In the genomic region with DNA sequence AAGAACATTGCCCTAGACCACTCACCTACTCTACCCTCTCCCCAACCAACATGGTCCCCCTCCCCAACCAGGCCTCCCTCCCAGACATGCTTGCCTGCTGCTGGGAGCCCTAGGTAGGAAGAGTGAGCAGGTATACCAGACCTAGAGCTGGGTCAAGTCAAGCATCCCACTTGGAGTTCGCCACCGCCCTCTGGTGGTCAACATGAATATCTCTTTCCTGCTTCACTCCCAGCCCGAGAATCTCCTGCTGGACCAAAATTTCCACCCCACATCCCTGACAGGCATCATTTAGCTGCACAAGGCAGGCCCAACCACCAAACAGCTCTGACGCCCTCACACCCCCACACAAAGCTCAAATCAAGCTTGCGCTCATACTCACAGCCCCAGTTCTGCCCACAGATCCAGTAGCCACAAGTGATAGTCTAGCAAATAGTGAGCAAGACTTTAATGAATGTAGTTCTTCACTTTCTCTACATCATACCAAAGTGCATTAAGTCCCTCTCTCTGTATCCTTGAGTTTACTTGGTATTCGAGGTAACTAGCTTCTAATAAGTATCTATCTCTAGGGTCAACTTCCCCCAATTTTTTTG, we compare ENCODE assay signal across 8 cellular contexts.
DNase-seq lines count a peak whose midpoint lies in the region; ATAC-seq and TF ChIP-seq lines count a peak whose summit lies in the region.

No MANE protein-coding gene starts in this region.

- CTCF ChIA-PET in GM10248 (lab: Yijun Ruan, JAX) = interaction anchor here (0.8 to 20.9 kb wide), 32 partner anchors 9 to 330 kb away, joined by 3 to 314 read pairs (median 4); partner anchors contain the start of gene ARPC2

- DNase-seq in GM10248 (ENCODE audit: extremely low spot score) (peak; percentile 80), NOMO-1 treated with dmso at 0.1 percent for 144 hours (lab: John Stamatoyannopoulos, UW; ENCODE audit: unreplicated experiment) (peak; percentile 18), activated T-cell treated with anti-CD3 and anti-CD28 coated beads for 1 hour (ENCODE audit: low read depth) (peak; percentile 47)
- peak; percentile 25 to 80 (median 50) for DNase-seq in naive thymus-derived CD8-positive, alpha-beta T cell

- no peak overlapping the region for H3K27ac Mint-ChIP-seq in naive thymus-derived CD8-positive, alpha-beta T cell
- H3K27ac Mint-ChIP-seq in stimulated activated memory B cell treated with anti-CD40 and anti-IgM and Interleukin-4, amounts not matched to agents 10 μg/mL and 1 μg/mL and 100 μg/mL, for 72 hours = no peak overlapping the region

- peaks cover 2 to 10% (median 4%) of the 10 kb centered on the region in 4 donors for H3K4me1 Mint-ChIP-seq in naive thymus-derived CD8-positive, alpha-beta T cell
- H3K4me1 Mint-ChIP-seq in stimulated activated memory B cell treated with anti-CD40 and anti-IgM and Interleukin-4, amounts not matched to agents 10 μg/mL and 1 μg/mL and 100 μg/mL, for 72 hours = peaks cover 20% of the 10 kb centered on the region

- H3K36me3 Mint-ChIP-seq in naive thymus-derived CD8-positive, alpha-beta T cell = no peaks in the 10 kb centered on the region
- no peaks in the 10 kb centered on the region for H3K36me3 Mint-ChIP-seq in stimulated activated memory B cell treated with anti-CD40 and anti-IgM and Interleukin-4, amounts not matched to agents 10 μg/mL and 1 μg/mL and 100 μg/mL, for 72 hours

- peaks cover 0 to 13% (median 3%) of the 10 kb centered on the region in 5 donors for H3K27me3 Mint-ChIP-seq in naive thymus-derived CD8-positive, alpha-beta T cell
- peaks cover 6% of the 10 kb centered on the region for H3K27me3 Mint-ChIP-seq in stimulated activated memory B cell treated with anti-CD40 and anti-IgM and Interleukin-4, amounts not matched to agents 10 μg/mL and 1 μg/mL and 100 μg/mL, for 72 hours

- POLR2A ChIA-PET in GM10248 (lab: Yijun Ruan, JAX) = no interaction called here
- POLR2A ChIA-PET in naive thymus-derived CD8-positive, alpha-beta T cell (lab: Charles Lee) = no interaction called here

- peak; percentile 66 for TF ChIP-seq CTCF in GM10248 (IDR thresholded peaks at IDR 0.05; ENCODE audit: control extremely low read depth, extremely low read depth, low read depth, missing control alignments)

- H3K9me3 Mint-ChIP-seq in naive thymus-derived CD8-positive, alpha-beta T cell = no peaks in the 10 kb centered on the region
- peaks cover 3% of the 10 kb centered on the region for H3K9me3 Mint-ChIP-seq in stimulated activated memory B cell treated with anti-CD40 and anti-IgM and Interleukin-4, amounts not matched to agents 10 μg/mL and 1 μg/mL and 100 μg/mL, for 72 hours

- ATAC-seq in HG03432 (IDR thresholded peaks at IDR 0.05; ENCODE audit: unreplicated experiment) (peak; percentile 75), esophagus mucosa (peak; percentile 70), HG03469 (IDR thresholded peaks at IDR 0.05; ENCODE audit: unreplicated experiment) (no peak)
- peak; percentile 30 to 50 for ATAC-seq in naive thymus-derived CD8-positive, alpha-beta T cell
- ATAC-seq in stimulated activated memory B cell treated with anti-CD40 and anti-IgM and Interleukin-4, amounts not matched to agents 10 μg/mL and 1 μg/mL and 100 μg/mL, for 72 hours = peak; percentile 61

- H3K4me3 Mint-ChIP-seq in naive thymus-derived CD8-positive, alpha-beta T cell = no peak overlapping the region
- no peak overlapping the region for H3K4me3 Mint-ChIP-seq in stimulated activated memory B cell treated with anti-CD40 and anti-IgM and Interleukin-4, amounts not matched to agents 10 μg/mL and 1 μg/mL and 100 μg/mL, for 72 hours

Comparison
In these comparisons a context has a peak if more than half of its experiments do, and no peak if none do; other contexts are left out.
1. DNase-seq: peak in every context shown above with its lines; median percentile 80 in GM10248; 50 in naive thymus-derived CD8-positive, alpha-beta T cell; 47 in activated T-cell treated with anti-CD3 and anti-CD28 coated beads for 1 hour; 18 in NOMO-1 treated with dmso at 0.1 percent for 144 hours.